In genomic region chr1:98975825-98976224, GRCh38 we compare ENCODE assay signal across 18 cellular contexts. TPM values are rescaled to one million over a fixed set of nuclear protein-coding genes. Genes with fewer than 3 reads are reported as not detected.
DNase-seq lines count a peak whose midpoint lies in the region.
"Had no signal": no experiment of that assay in that cellular context is flagged by ENCODE, and none has a peak within 500 bp of the region (broad histone marks: within the 10 kb centered on the region; RNA-seq: fewer than 3 reads in every experiment).

No MANE protein-coding gene starts in this region.

- in situ Hi-C loops in SK-MEL-5 (cut with HindIII; ENCODE audit: low pct_unique_long_range_greater_than_20kb, low sequenced_read_pairs) = no loop called here

- DNase-seq in NCI-H446 treated with DMSO at 0.1 percent for 48 hours (lab: John Stamatoyannopoulos, UW) (peak; percentile 23), NCI-H446 (lab: John Stamatoyannopoulos, UW) (no peak), SK-MEL-5 (ENCODE audit: low read depth, low spot score) (peak; percentile 19), glomerular visceral epithelial cell (ENCODE audit: extremely low spot score) (peak; percentile 18), NCI-H2029 (lab: John Stamatoyannopoulos, UW) (no peak), cerebellum (ENCODE audit: low spot score) (no peak)
- DNase-seq: 8988T; ACHN; AML-193; BE2C; CD4-positive, alpha-beta T cell; CD8-positive, alpha-beta memory T cell; DMS 273 treated with DMSO at 0.1 percent for 48 hours; DND-41; GOT3; HFFc6 had no signal

RNA-seq across cellular contexts. Expression of gene PLPPR5, which starts 28.8 kb away (rescaled TPM):
- total RNA-seq in SK-MEL-5 (2014; rRNA removed; shearing (Covaris generic)) = 1.4 TPM in 1 of 2 replicates, not detected in the other
- polyA plus RNA-seq in SK-MEL-5 (2015; cell fraction: cytosol; rRNA removed) = 0.03 and 0.05 TPM in 2 replicates
- polyA plus RNA-seq in SK-MEL-5 (2015; cell fraction: nucleus; rRNA removed) = not detected in 2 replicates
- total RNA-seq in cerebellum = 10.0 TPM
- total RNA-seq: CD4-positive, alpha-beta T cell; CD8-positive, alpha-beta memory T cell had no signal
- polyA plus RNA-seq: A549; CD14-positive monocyte; CD8-positive, alpha-beta memory T cell had no signal

Comparison
In these comparisons a context has a peak if more than half of its experiments do, and no peak if none do; other contexts are left out.
1. DNase-seq: peak in NCI-H446 treated with DMSO at 0.1 percent for 48 hours (single experiment), SK-MEL-5 (single experiment) and glomerular visceral epithelial cell (single experiment); none in NCI-H446 (0 of 2), NCI-H2029 (single experiment) and cerebellum (single experiment).